Comparison of ENCODE assay signal across 19 cellular contexts in genomic region chr13:113046066-113046882, GRCh38. TPM values are rescaled to one million over a fixed set of nuclear protein-coding genes. Genes with fewer than 3 reads are reported as not detected.
DNase-seq lines count a peak whose midpoint lies in the region; ATAC-seq, FAIRE-seq and TF ChIP-seq lines count a peak whose summit lies in the region.
"Had no signal": no experiment of that assay in that cellular context is flagged by ENCODE, and none has a peak within 500 bp of the region (broad histone marks: within the 10 kb centered on the region; RNA-seq: fewer than 3 reads in every experiment).

No MANE protein-coding gene starts in this region.

- CTCF ChIA-PET in H1 (lab: Charles Lee; ENCODE audit: partially characterized antibody): interaction anchor here (0.6 to 3.1 kb wide), 4 partner anchors 9 to 30 kb away, joined by 3 to 10 read pairs (median 4); no protein-coding TSS in a partner anchor
- CTCF ChIA-PET in CD8-positive, alpha-beta memory T cell (lab: Charles Lee): no interaction called here

- no peak overlapping the region for H2BK12ac ChIP-seq in H1 (ENCODE audit: low read depth, low read length)

- FAIRE-seq in H1 (lab: Jason Lieb, UNC): no peak
- FAIRE-seq: GM19239 had no signal

- H3K4me3 Mint-ChIP-seq in neural progenitor cell: peak overlapping the region; percentile 58
- no peak overlapping the region for H3K4me3 Mint-ChIP-seq in CD8-positive, alpha-beta memory T cell
- H3K4me3 Mint-ChIP-seq: CD14-positive monocyte had no signal

- peaks cover 0 to 5% of the 10 kb centered on the region in 2 experiments for H4K20me1 ChIP-seq in H1 (replicated peaks in 1 of 2; ENCODE audit: control insufficient read depth in 1 of 2, insufficient read depth in 2 of 2, low read length in 2 of 2)
- H4K20me1 ChIP-seq in neural progenitor cell (ENCODE audit: low read depth): peaks cover 2% of the 10 kb centered on the region

- H3K4me3 ChIP-seq in H1 (ENCODE audit: extremely low read depth in 1 of 4, insufficient read depth in 2 of 4, low read depth in 3 of 4, low read length in 4 of 4): no peak overlapping the region
- no peak overlapping the region for H3K4me3 ChIP-seq in neural progenitor cell
- H3K4me3 ChIP-seq in thoracic aorta: peak overlapping the region; percentile 61
- H3K4me3 ChIP-seq in CD8-positive, alpha-beta memory T cell (ENCODE audit: low read length): no peak overlapping the region

- no peak overlapping the region for H4K91ac ChIP-seq in H1 (replicated peaks; ENCODE audit: insufficient read length, low read length)

- H3K27ac ChIP-seq in H1 (ENCODE audit: low read depth, low read length) (no peak overlapping the region), neural progenitor cell (no peak overlapping the region), thoracic aorta (peak overlapping the region; percentile 57 to 73)
- no peak overlapping the region for H3K27ac ChIP-seq in CD8-positive, alpha-beta memory T cell (ENCODE audit: low read depth, low read length)
- H3K27ac ChIP-seq: HL-60 had no signal

- no peak for TF ChIP-seq POLR2A in H1 (IDR thresholded peaks at IDR 0.05; ENCODE audit: control extremely low read depth in 1 of 2, low read depth in 2 of 2, low read length in 2 of 2)

- H3K9me3 ChIP-seq in H1 (ENCODE audit: insufficient read depth in 2 of 2, low read depth in 1 of 2, low read length in 1 of 2): no peaks in the 10 kb centered on the region
- no peaks in the 10 kb centered on the region for H3K9me3 ChIP-seq in neural progenitor cell (ENCODE audit: low read depth)
- H3K9me3 ChIP-seq in thoracic aorta: no peaks in the 10 kb centered on the region
- no peaks in the 10 kb centered on the region for H3K9me3 ChIP-seq in CD8-positive, alpha-beta memory T cell (ENCODE audit: low read length)

- peaks cover 23% of the 10 kb centered on the region for H3K36me3 Mint-ChIP-seq in neural progenitor cell
- peaks cover 6 to 30% (median 17%) of the 10 kb centered on the region in 3 donors for H3K36me3 Mint-ChIP-seq in CD8-positive, alpha-beta memory T cell
- H3K36me3 Mint-ChIP-seq: CD14-positive monocyte had no signal

- H3K36me3 ChIP-seq in H1 (ENCODE audit: control insufficient read depth in 2 of 4, insufficient read depth in 4 of 4, low read length in 3 of 4) (no peaks in the 10 kb centered on the region), neural progenitor cell (no peaks in the 10 kb centered on the region), thoracic aorta (no peaks in the 10 kb centered on the region)
- no peaks in the 10 kb centered on the region for H3K36me3 ChIP-seq in CD8-positive, alpha-beta memory T cell (ENCODE audit: insufficient read depth, low read length)

- H3K18ac ChIP-seq in H1 (ENCODE audit: extremely low read depth, low read length): no peak overlapping the region

- no peaks in the 10 kb centered on the region for H3F3A ChIP-seq in neural progenitor cell (ENCODE audit: low read depth)

- peak overlapping the region; percentile 63 for H3K27ac Mint-ChIP-seq in neural progenitor cell
- H3K27ac Mint-ChIP-seq in CD8-positive, alpha-beta memory T cell: no peak overlapping the region
- H3K27ac Mint-ChIP-seq: CD14-positive monocyte had no signal

- no peak overlapping the region for H2AFZ ChIP-seq in H1 (ENCODE audit: low read length)
- H2AFZ ChIP-seq in neural progenitor cell (replicated peaks): no peak overlapping the region

- 0 out of 2 replicates have a peak overlapping the region, but pooled peaks have one; percentile 12 for H2BK5ac ChIP-seq in H1 (ENCODE audit: low read depth, low read length)

- H2AK5ac ChIP-seq in H1 (ENCODE audit: low read depth, low read length): no peak overlapping the region

- peaks cover 2% of the 10 kb centered on the region; the same call in 1 of the 2 replicates for H3K23me2 ChIP-seq in H1 (ENCODE audit: low read depth, low read length)

- H4K5ac ChIP-seq in H1 (ENCODE audit: insufficient read length, low read depth, low read length): no peak overlapping the region

- H3K4me1 ChIP-seq in H1 (replicated peaks in 1 of 4; ENCODE audit: control insufficient read depth in 3 of 4, insufficient read depth in 4 of 4, low read length in 3 of 4) (peaks cover 0 to 4% (median 3%) of the 10 kb centered on the region in 4 experiments; a peak in 5 of 7 replicates), neural progenitor cell (peaks cover 4% of the 10 kb centered on the region), thoracic aorta (ENCODE audit: control insufficient read depth in 1 of 2, low read depth in 2 of 2) (peaks cover 0 to 61% of the 10 kb centered on the region in 2 donors)
- H3K4me1 ChIP-seq in CD8-positive, alpha-beta memory T cell (ENCODE audit: insufficient read depth, low read length): no peaks in the 10 kb centered on the region

- no peak for TF ChIP-seq EP300 in H1 (IDR thresholded peaks at IDR 0.05; ENCODE audit: borderline replicate concordance in 1 of 2, low read depth in 2 of 2, low read length in 2 of 2)

- no peak overlapping the region for H3K56ac ChIP-seq in H1 (replicated peaks; ENCODE audit: insufficient read length, low read depth, low read length)

- peaks cover 4% of the 10 kb centered on the region for H3K9me3 Mint-ChIP-seq in neural progenitor cell
- H3K9me3 Mint-ChIP-seq in CD8-positive, alpha-beta memory T cell: no peaks in the 10 kb centered on the region
- H3K9me3 Mint-ChIP-seq: CD14-positive monocyte had no signal

- no peak for TF ChIP-seq CTCF in H1 (IDR thresholded peaks at IDR 0.05; ENCODE audit: control extremely low read depth in 1 of 3, insufficient read depth in 1 of 3, low read depth in 1 of 3, low read length in 3 of 3)
- TF ChIP-seq CTCF in neural progenitor cell (IDR thresholded peaks at IDR 0.05): no peak
- no peak for TF ChIP-seq CTCF in thoracic aorta (IDR thresholded peaks at IDR 0.05)

- H4K8ac ChIP-seq in H1 (ENCODE audit: extremely low read depth, insufficient read depth, low read length): no peak overlapping the region

- no peak overlapping the region for H2BK15ac ChIP-seq in H1 (ENCODE audit: low read length)

- intact Hi-C loops in Right ventricle myocardium superior (cut with DNase I) (no loop called here), left cardiac atrium (cut with DNase I) (no loop called here)

- no peak for TF ChIP-seq RAD21 in H1 (IDR thresholded peaks at IDR 0.05 in 1 of 2, conservative IDR thresholded peaks at IDR 0.05 in 1 of 2; ENCODE audit: low read depth in 2 of 2, low read length in 2 of 2)

- no peaks in the 10 kb centered on the region for H3K79me2 ChIP-seq in H1 (ENCODE audit: control insufficient read depth in 1 of 2, insufficient read depth in 2 of 2, low read length in 2 of 2)
- H3K79me2 ChIP-seq in neural progenitor cell (ENCODE audit: low read depth): no peaks in the 10 kb centered on the region

- no peak overlapping the region for H3K14ac ChIP-seq in H1 (ENCODE audit: insufficient read length)

- no peak for ATAC-seq in Right ventricle myocardium superior (ENCODE audit: poor library complexity)
- no peak for ATAC-seq in left cardiac atrium
- ATAC-seq in thoracic aorta (ENCODE audit: insufficient number of reproducible peaks, low FRiP score, low read depth): no peak
- no peak for ATAC-seq in GM19455 (IDR thresholded peaks at IDR 0.05; ENCODE audit: unreplicated experiment)

- POLR2A ChIA-PET in H1 (lab: Charles Lee; ENCODE audit: partially characterized antibody): no interaction called here
- POLR2A ChIA-PET in CD8-positive, alpha-beta memory T cell (lab: Charles Lee): no interaction called here

- peaks cover 27% of the 10 kb centered on the region for H3K4me1 Mint-ChIP-seq in neural progenitor cell
- peaks cover 0 to 5% (median 0%) of the 10 kb centered on the region in 3 donors for H3K4me1 Mint-ChIP-seq in CD8-positive, alpha-beta memory T cell
- H3K4me1 Mint-ChIP-seq: CD14-positive monocyte had no signal

- no peak overlapping the region for H3K9ac ChIP-seq in H1 (replicated peaks in 1 of 4; ENCODE audit: extremely low read depth in 1 of 4, low read depth in 3 of 4, low read length in 3 of 4)
- H3K9ac ChIP-seq in neural progenitor cell: no peak overlapping the region

- no peak overlapping the region for H2BK20ac ChIP-seq in H1 (ENCODE audit: low read length)

- WGBS in H1 (ENCODE audit: extremely low coverage in 1 of 2, insufficient coverage in 1 of 2, insufficient read length in 1 of 2, insufficient replicate concordance in 2 of 2, low coverage in 1 of 2, low lambda C conversion rate in 2 of 2, missing lambda C conversion rate in 1 of 2), 2 experiments: 92% methylated on average over 28 of the region's 30 CpGs; no CpG with 5 or more reads in 1 of the 2 experiments

- H2BK120ac ChIP-seq in H1 (replicated peaks; ENCODE audit: low read depth, low read length): no peak overlapping the region

- H3K4ac ChIP-seq in H1 (replicated peaks; ENCODE audit: insufficient read length, low read depth, low read length): no peak overlapping the region

- DNase-seq in Right ventricle myocardium superior (peak; percentile 27), left cardiac atrium (no peak), H1 (ENCODE audit: low read depth in 1 of 2, low spot score in 2 of 2) (no peak), neural progenitor cell (ENCODE audit: low spot score) (no peak), thoracic aorta (ENCODE audit: low spot score) (no peak), AG08396 (ENCODE audit: low spot score) (no peak)
- DNase-seq in CD8-positive, alpha-beta memory T cell: no peak
- DNase-seq: COR-L47, EL, H7, NCI-H1930, NCI-H446, NCI-H69 had no signal

- H3K27me3 ChIP-seq in H1 (replicated peaks in 1 of 4; ENCODE audit: control insufficient read depth in 3 of 4, extremely low read depth in 1 of 4, insufficient read depth in 3 of 4, low read length in 3 of 4) (no peaks in the 10 kb centered on the region; a peak in 1 of 7 replicates), neural progenitor cell (no peaks in the 10 kb centered on the region), thoracic aorta (replicated peaks; ENCODE audit: insufficient read depth) (no peaks in the 10 kb centered on the region)
- no peaks in the 10 kb centered on the region for H3K27me3 ChIP-seq in CD8-positive, alpha-beta memory T cell (ENCODE audit: insufficient read depth, low read length, poor library complexity, severe bottlenecking)

- no peak overlapping the region for H3K23ac ChIP-seq in H1 (ENCODE audit: insufficient read length)

- 0 out of 2 replicates have a peak, but pooled peaks cover 2% of the 10 kb centered on the region for H3K79me1 ChIP-seq in H1 (ENCODE audit: low read depth, low read length)

- peaks cover 8% of the 10 kb centered on the region for H3K27me3 Mint-ChIP-seq in neural progenitor cell (ENCODE audit: insufficient read depth, low read depth)
- H3K27me3 Mint-ChIP-seq in CD8-positive, alpha-beta memory T cell: peaks cover 0 to 2% of the 10 kb centered on the region in 2 donors

- H3K4me2 ChIP-seq in H1 (ENCODE audit: insufficient read depth in 1 of 2, low read depth in 2 of 2, low read length in 2 of 2) (no peak overlapping the region), neural progenitor cell (no peak overlapping the region)

RNA-seq across cellular contexts. Expression of gene F7, which starts 59.3 kb away (rescaled TPM):
- total RNA-seq in Right ventricle myocardium superior: 0.08 TPM
- total RNA-seq in left cardiac atrium: under 1 TPM; 0.16 to 0.29 TPM
- total RNA-seq in H1 (2021; fragmentation: NEBNext Ultra II Directional; extraction: Animal tissue kit (Norgen Biotek cat#: 25700)): 0.43 and 0.67 TPM in 2 replicates
- polyA plus RNA-seq in H1 (2011; rRNA removed): 0.85 and 0.98 TPM in 2 replicates
- 0.93 TPM for polyA plus RNA-seq in H1 (2011; cell fraction: cytosol; rRNA removed)
- 4.3 TPM for polyA plus RNA-seq in H1 (2011; cell fraction: nucleus; rRNA removed)
- polyA plus RNA-seq in H1 (2012, experiment 1 of 2): 0.39 to 1.4 TPM (median 0.95 TPM) in 4 replicates
- 0.12 TPM for polyA plus RNA-seq in H1 (2012, experiment 2 of 2)
- 0.18 TPM for polyA plus RNA-seq in H1 (2013, experiment 1 of 2)
- 0.18 TPM for polyA plus RNA-seq in H1 (2013, experiment 2 of 2)
- 1.5 and 3.2 TPM in 2 replicates for polyA minus RNA-seq in H1 (2011; rRNA and poly(A)+ RNA removed)
- not detected for polyA minus RNA-seq in H1 (2011; cell fraction: cytosol; rRNA and poly(A)+ RNA removed)
- 2.6 TPM for polyA minus RNA-seq in H1 (2011; cell fraction: nucleus; rRNA and poly(A)+ RNA removed)
- 0.50 TPM in 1 of 2 replicates, not detected in the other for total RNA-seq in neural progenitor cell (ENCODE audit: low replicate concordance)
- not detected for total RNA-seq in thoracic aorta
- under 1 TPM; 0.22 to 0.29 TPM for total RNA-seq in CD8-positive, alpha-beta memory T cell
- polyA plus RNA-seq in CD8-positive, alpha-beta memory T cell: 0.14 TPM
- total RNA-seq: A172, RPMI7951 had no signal
- polyA plus RNA-seq: CD14-positive monocyte had no signal

Comparison
In these comparisons a context has a peak if more than half of its experiments do, and no peak if none do; other contexts are left out.
1. H3K27ac ChIP-seq: peak in thoracic aorta (2 of 2); none in H1 (single experiment), neural progenitor cell (single experiment) and CD8-positive, alpha-beta memory T cell (single experiment).